8 cellular contexts compared by ENCODE assay signal in the genomic region with DNA sequence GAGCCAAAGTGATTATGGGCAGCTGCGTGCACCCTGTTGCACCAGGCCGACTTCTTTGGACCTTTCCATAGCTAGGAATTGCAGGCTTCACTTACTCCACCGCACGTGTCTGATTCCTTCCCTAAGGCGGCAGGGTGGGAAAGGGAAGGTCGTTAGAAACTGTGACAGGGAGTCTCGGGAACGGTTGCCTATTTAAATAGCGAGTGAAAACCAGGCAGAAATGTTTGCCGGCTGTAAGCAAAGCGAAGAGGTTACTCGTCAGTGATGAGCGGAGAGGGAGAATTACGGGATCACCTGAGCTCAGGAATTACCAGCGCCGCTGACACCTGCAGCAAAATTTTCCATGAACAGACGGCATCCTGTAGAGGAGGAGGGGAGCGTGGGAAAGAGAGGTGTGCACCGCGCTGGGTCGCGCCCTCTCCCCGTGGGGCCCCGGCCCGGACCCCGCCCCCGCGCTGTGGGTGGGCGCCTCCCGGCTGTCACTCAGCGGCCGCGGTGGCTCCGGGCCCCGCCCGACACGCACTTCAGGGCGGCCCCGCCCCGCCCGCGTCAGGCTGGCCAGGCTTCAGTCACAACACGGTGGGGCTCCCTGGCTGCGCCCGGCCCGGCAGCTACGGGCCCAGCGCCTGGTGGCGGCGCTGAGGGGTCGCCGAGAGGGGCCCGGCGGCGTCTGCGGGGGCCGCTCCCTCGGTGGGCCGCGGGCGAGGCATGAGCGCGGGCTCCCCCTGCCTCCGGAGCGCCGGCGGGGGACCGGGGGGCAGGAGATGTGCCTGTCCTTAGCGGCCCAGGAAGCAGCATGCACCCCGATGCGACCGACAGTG. TPM values are rescaled to one million over a fixed set of nuclear protein-coding genes. Genes with fewer than 3 reads are reported as not detected.
DNase-seq lines count a peak whose midpoint lies in the region; ATAC-seq and TF ChIP-seq lines count a peak whose summit lies in the region.

Gene SNX25, plus strand, starts transcription at position 568 of the 821 bp plus-strand sequence. Its CDS starts 229 bp downstream, at position 797.

- peaks cover 4 to 18% of the 10 kb centered on the region in 2 donors for H3K36me3 Mint-ChIP-seq in activated naive CD4-positive, alpha-beta T cell treated with anti-CD3 and anti-CD28 coated beads, Interleukin-2, amount 50 U/mL, for 72 hours
- peaks cover 1% of the 10 kb centered on the region for H3K36me3 Mint-ChIP-seq in osteocyte (ENCODE audit: unreplicated experiment)

- peak; percentile 66 for ATAC-seq in GM21529 (IDR thresholded peaks at IDR 0.05; ENCODE audit: unreplicated experiment)
- peak; percentile 95 to 96 for ATAC-seq in activated naive CD4-positive, alpha-beta T cell treated with anti-CD3 and anti-CD28 coated beads, Interleukin-2, amount 50 U/mL, for 72 hours

- H3K9me3 ChIP-seq in thymus (ENCODE audit: control insufficient read depth), result no peaks in the 10 kb centered on the region

- H3K9me3 Mint-ChIP-seq in activated naive CD4-positive, alpha-beta T cell treated with anti-CD3 and anti-CD28 coated beads, Interleukin-2, amount 50 U/mL, for 72 hours, result no peaks in the 10 kb centered on the region
- H3K9me3 Mint-ChIP-seq in osteocyte (ENCODE audit: unreplicated experiment), result no peaks in the 10 kb centered on the region

- H3K4me3 ChIP-seq in thymus (ENCODE audit: low read length), result peak within 1 kb of the TSS; percentile 63

- peak within 1 kb of the TSS; percentile 68 for H3K27ac ChIP-seq in thymus (ENCODE audit: low read depth)

- H3K4me1 Mint-ChIP-seq in osteocyte (ENCODE audit: unreplicated experiment), result peaks cover 50% of the 10 kb centered on the region

- DNase-seq in DMS79 treated with DMSO at 0.1 percent for 48 hours (lab: John Stamatoyannopoulos, UW) (peak; percentile 12), SKM-1 (lab: John Stamatoyannopoulos, UW; ENCODE audit: unreplicated experiment) (peak; percentile 51), glomerular visceral epithelial cell (ENCODE audit: extremely low spot score) (peak; percentile 89), osteocyte (ENCODE audit: extremely low spot score, unreplicated experiment) (peak; percentile 95)
- DNase-seq in activated naive CD4-positive, alpha-beta T cell treated with anti-CD3 and anti-CD28 coated beads, Interleukin-2, amount 50 U/mL, for 72 hours (ENCODE audit: low spot score in 2 of 2), result peak; percentile 88

- WGBS in thymus, result under 1% methylated on average over 72 of the region's 72 CpGs

- peaks cover 6% of the 10 kb centered on the region for H3K4me1 ChIP-seq in thymus (ENCODE audit: control insufficient read depth, insufficient read depth, low read length)

- peaks cover 33% of the 10 kb centered on the region for H3K27me3 ChIP-seq in thymus (ENCODE audit: control insufficient read depth, insufficient read depth)

- H3K36me3 ChIP-seq in thymus (ENCODE audit: control insufficient read depth, insufficient read depth), result no peaks in the 10 kb centered on the region

- peak; percentile 60; the same call in 1 of the 2 replicates for TF ChIP-seq EP300 in Ishikawa (IDR thresholded peaks at IDR 0.05; ENCODE audit: borderline replicate concordance)

- TF ChIP-seq RAD21 in Ishikawa (IDR thresholded peaks at IDR 0.05; ENCODE audit: low read depth), result 0 out of 2 replicates have a peak, but pooled peaks have one; percentile 4

- H3K27me3 Mint-ChIP-seq in osteocyte (ENCODE audit: unreplicated experiment), result no peaks in the 10 kb centered on the region

- peak; percentile 46 for TF ChIP-seq CTCF in osteocyte (IDR thresholded peaks at IDR 0.05)

- H3K27ac Mint-ChIP-seq in activated naive CD4-positive, alpha-beta T cell treated with anti-CD3 and anti-CD28 coated beads, Interleukin-2, amount 50 U/mL, for 72 hours, result peak within 1 kb of the TSS; percentile 74 to 91
- H3K27ac Mint-ChIP-seq in osteocyte (ENCODE audit: unreplicated experiment), result peak within 1 kb of the TSS; percentile 96

- peak within 1 kb of the TSS; percentile 93 for H3K4me3 Mint-ChIP-seq in osteocyte (ENCODE audit: unreplicated experiment)

TF ChIP-seq in Ishikawa, 13 proteins besides CTCF, POLR2A, EP300 and RAD21:
- TF ChIP-seq, protein P1, sequence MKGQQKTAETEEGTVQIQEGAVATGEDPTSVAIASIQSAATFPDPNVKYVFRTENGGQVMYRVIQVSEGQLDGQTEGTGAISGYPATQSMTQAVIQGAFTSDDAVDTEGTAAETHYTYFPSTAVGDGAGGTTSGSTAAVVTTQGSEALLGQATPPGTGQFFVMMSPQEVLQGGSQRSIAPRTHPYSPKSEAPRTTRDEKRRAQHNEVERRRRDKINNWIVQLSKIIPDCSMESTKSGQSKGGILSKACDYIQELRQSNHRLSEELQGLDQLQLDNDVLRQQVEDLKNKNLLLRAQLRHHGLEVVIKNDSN (IDR thresholded peaks at IDR 0.05), result no peak
- TF ChIP-seq TAF1 (IDR thresholded peaks at IDR 0.05; ENCODE audit: low read depth) (peak; percentile 43; the same call in 1 of the 2 replicates), TEAD4 (IDR thresholded peaks at IDR 0.05) (peak; percentile 32), EGR1 (IDR thresholded peaks at IDR 0.05) (peak; percentile 72), TCF12 (IDR thresholded peaks at IDR 0.05; ENCODE audit: low read depth) (peak; percentile 68; the same call in 1 of the 2 replicates), CEBPB (IDR thresholded peaks at IDR 0.05) (no peak), FOXM1 (IDR thresholded peaks at IDR 0.05; ENCODE audit: borderline replicate concordance, low read depth) (no peak)
- TF ChIP-seq, protein P2, sequence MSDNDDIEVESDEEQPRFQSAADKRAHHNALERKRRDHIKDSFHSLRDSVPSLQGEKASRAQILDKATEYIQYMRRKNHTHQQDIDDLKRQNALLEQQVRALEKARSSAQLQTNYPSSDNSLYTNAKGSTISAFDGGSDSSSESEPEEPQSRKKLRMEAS (IDR thresholded peaks at IDR 0.05), result peak; percentile 86

RNA-seq across cellular contexts. Expression of gene SNX25, which starts in this region (rescaled TPM):
- total RNA-seq in activated naive CD4-positive, alpha-beta T cell treated with anti-CD3 and anti-CD28 coated beads, Interleukin-2, amount 50 U/mL, for 72 hours, result 10 to 100 TPM in 1 of 2 donors, 1 to 10 TPM in 1; 9.8 to 19.9 TPM
- total RNA-seq in osteocyte, result 44.4 and 46.0 TPM in 2 replicates
- 7.9 TPM for polyA plus RNA-seq in thymus

Comparison
In these comparisons a context has a peak if more than half of its experiments do, and no peak if none do; other contexts are left out.
1. Peak in every context shown above with its lines: DNase-seq, ATAC-seq, H3K4me3 ChIP-seq and H3K27ac ChIP-seq.
2. DNase-seq: peak in every context shown above with its lines; median percentile 95 in osteocyte; 89 in glomerular visceral epithelial cell; 88 in activated naive CD4-positive, alpha-beta T cell treated with anti-CD3 and anti-CD28 coated beads, Interleukin-2, amount 50 U/mL, for 72 hours; 51 in SKM-1; 12 in DMS79 treated with DMSO at 0.1 percent for 48 hours.